1 cellular context compared by ENCODE assay signal in genomic region chr2:74816540-74817331, GRCh38.
TF ChIP-seq lines count a peak whose summit lies in the region.

No MANE protein-coding gene starts in this region.

TF ChIP-seq in HepG2, 621 proteins besides CTCF, POLR2A, EP300 and RAD21 (continued from another document and continues in another):
- 0 out of 2 replicates have a peak, but pooled peaks have one; percentile 23 for TF ChIP-seq MLX (CRISPR knock-in tag; IDR thresholded peaks at IDR 0.05)
- no peak for TF ChIP-seq AFF4 (CRISPR knock-in tag; IDR thresholded peaks at IDR 0.05)
- TF ChIP-seq SNAPC4 (CRISPR knock-in tag; IDR thresholded peaks at IDR 0.05) = no peak
- TF ChIP-seq ZNF512 (CRISPR knock-in tag; IDR thresholded peaks at IDR 0.05) = no peak
- TF ChIP-seq ZNF382 (CRISPR knock-in tag; IDR thresholded peaks at IDR 0.05; ENCODE audit: borderline replicate concordance) = no peak
- no peak for TF ChIP-seq TFDP1 (CRISPR knock-in tag; IDR thresholded peaks at IDR 0.05; ENCODE audit: borderline replicate concordance)
- TF ChIP-seq ZNF44 (CRISPR knock-in tag; IDR thresholded peaks at IDR 0.05) = no peak
- peak; percentile 60; the same call in 1 of the 2 replicates for TF ChIP-seq HNF4A (CRISPR knock-in tag; IDR thresholded peaks at IDR 0.05)
- TF ChIP-seq SRSF4 (IDR thresholded peaks at IDR 0.05; ENCODE audit: low read depth, low read length, poor library complexity, severe bottlenecking) = no peak
- TF ChIP-seq EEA1 (CRISPR knock-in tag; IDR thresholded peaks at IDR 0.05; ENCODE audit: borderline replicate concordance) = no peak
- TF ChIP-seq ZNF253 (CRISPR knock-in tag; IDR thresholded peaks at IDR 0.05; ENCODE audit: borderline replicate concordance) = no peak
- no peak for TF ChIP-seq TP53 (CRISPR knock-in tag; conservative IDR thresholded peaks at IDR 0.05)
- no peak for TF ChIP-seq NPAS2 (CRISPR knock-in tag; IDR thresholded peaks at IDR 0.05; ENCODE audit: borderline replicate concordance)
- TF ChIP-seq ZNF24 (IDR thresholded peaks at IDR 0.05) = no peak
- TF ChIP-seq TSC22D2 (CRISPR knock-in tag; IDR thresholded peaks at IDR 0.05; ENCODE audit: borderline replicate concordance) = no peak; the same call in 1 of the 2 replicates
- TF ChIP-seq ZNF317 (CRISPR knock-in tag; IDR thresholded peaks at IDR 0.05) = no peak; the same call in 1 of the 2 replicates
- TF ChIP-seq JUNB (CRISPR knock-in tag; IDR thresholded peaks at IDR 0.05; ENCODE audit: borderline replicate concordance) = no peak
- peak; percentile 55; the same call in 1 of the 2 replicates for TF ChIP-seq ZNF280D (CRISPR knock-in tag; IDR thresholded peaks at IDR 0.05)
- no peak for TF ChIP-seq CEBPZ (IDR thresholded peaks at IDR 0.05; ENCODE audit: low read length)
- TF ChIP-seq NFIC (IDR thresholded peaks at IDR 0.05; ENCODE audit: low read length) = no peak; the same call in 1 of the 2 replicates
- no peak for TF ChIP-seq ZNF407 (CRISPR knock-in tag; IDR thresholded peaks at IDR 0.05; ENCODE audit: not compliant biosample characterization)
- TF ChIP-seq ZNF883 (CRISPR knock-in tag; IDR thresholded peaks at IDR 0.05; ENCODE audit: not compliant biosample characterization) = no peak
